In the genomic region with DNA sequence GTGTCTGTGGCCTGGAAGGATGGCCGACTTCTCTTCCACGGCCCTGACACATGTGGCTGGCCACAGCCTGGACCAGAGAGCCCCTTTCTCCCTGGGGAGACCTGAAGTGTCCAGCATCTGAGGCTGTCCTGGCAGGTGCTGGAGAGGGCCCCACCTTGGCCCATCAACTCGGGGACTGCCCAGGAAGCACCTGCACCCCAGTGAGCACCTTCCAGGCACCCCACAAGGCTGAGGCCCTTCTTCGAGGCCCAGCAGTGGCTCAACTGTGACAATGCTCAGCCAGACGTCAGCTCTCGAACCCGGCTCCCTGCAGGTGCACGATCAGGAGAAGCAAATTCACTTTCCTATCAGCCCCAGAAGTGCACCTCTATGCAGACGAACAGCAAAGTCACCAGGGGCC, we compare ENCODE assay signal across 10 cellular contexts. TPM values are rescaled to one million over a fixed set of nuclear protein-coding genes. Genes with fewer than 3 reads are reported as not detected.
DNase-seq lines count a peak whose midpoint lies in the region; ATAC-seq and TF ChIP-seq lines count a peak whose summit lies in the region.
"Had no signal": no experiment of that assay in that cellular context is flagged by ENCODE, and none has a peak within 500 bp of the region (broad histone marks: within the 10 kb centered on the region; RNA-seq: fewer than 3 reads in every experiment).

No MANE protein-coding gene starts in this region.

- H3K27ac ChIP-seq in HL-60 (replicated peaks): peak overlapping the region; percentile 93
- H3K27ac ChIP-seq in lower lobe of right lung: peak overlapping the region; percentile 74
- H3K27ac ChIP-seq: VCaP had no signal

- ATAC-seq in GM18498 (IDR thresholded peaks at IDR 0.05; ENCODE audit: unreplicated experiment) (peak; percentile 22), GM21529 (IDR thresholded peaks at IDR 0.05; ENCODE audit: unreplicated experiment) (peak; percentile 31), lower lobe of right lung (no peak), GM18519 (IDR thresholded peaks at IDR 0.05; ENCODE audit: low FRiP score, unreplicated experiment) (no peak)

- no peak for TF ChIP-seq CTCF in HL-60 (IDR thresholded peaks at IDR 0.05; ENCODE audit: insufficient read depth, low read length)
- no peak for TF ChIP-seq CTCF in lower lobe of right lung (IDR thresholded peaks at IDR 0.05)

- peaks cover 19% of the 10 kb centered on the region for H3K4me1 ChIP-seq in lower lobe of right lung
- H3K4me1 ChIP-seq: pancreas had no signal

- peaks cover 14% of the 10 kb centered on the region for H3K36me3 ChIP-seq in lower lobe of right lung
- H3K36me3 ChIP-seq: pancreas had no signal

- intact Hi-C loops in lower lobe of right lung (cut with DNase I): no loop called here

- no peak overlapping the region for H3K4me3 ChIP-seq in HL-60 (replicated peaks; ENCODE audit: insufficient read depth, low read length)
- no peak overlapping the region for H3K4me3 ChIP-seq in lower lobe of right lung
- H3K4me3 ChIP-seq: pancreas had no signal

- H3K27me3 ChIP-seq in HL-60 (ENCODE audit: insufficient read depth, poor library complexity, severe bottlenecking): no peaks in the 10 kb centered on the region
- H3K27me3 ChIP-seq in lower lobe of right lung (ENCODE audit: low read depth): no peaks in the 10 kb centered on the region
- H3K27me3 ChIP-seq: pancreas had no signal

- H3K9me3 ChIP-seq in lower lobe of right lung: no peaks in the 10 kb centered on the region
- H3K9me3 ChIP-seq: pancreas had no signal

- DNase-seq in HL-60 (ENCODE audit: low read depth in 1 of 2, low spot score in 1 of 2) (no peak), lower lobe of right lung (no peak), midbrain (lab: John Stamatoyannopoulos, UW) (no peak), COLO668 (lab: John Stamatoyannopoulos, UW; ENCODE audit: unreplicated experiment) (no peak)
- DNase-seq in stimulated activated CD4-positive, alpha-beta T cell treated with anti-CD3 and anti-CD28 coated beads, Interleukin-4, amount 100 ng/mL, for 4 hours: no peak
- DNase-seq: pancreas had no signal

RNA-seq across cellular contexts. Expression of gene RGS10, which starts 24.3 kb away (rescaled TPM):
- 47.3 TPM for total RNA-seq in lower lobe of right lung

Comparison
In these comparisons a context has a peak if more than half of its experiments do, and no peak if none do; other contexts are left out.
1. ATAC-seq: peak in GM18498 (single experiment) and GM21529 (single experiment); none in lower lobe of right lung (0 of 2) and GM18519 (single experiment).